25 cellular contexts compared by ENCODE assay signal in genomic region chr16:75078886-75079285, GRCh38. TPM values are rescaled to one million over a fixed set of nuclear protein-coding genes. Genes with fewer than 3 reads are reported as not detected.
A peak's percentile ranks its signal among the peaks of the same experiment; 100 is the strongest.
DNase-seq lines count a peak whose midpoint lies in the region; ATAC-seq and TF ChIP-seq lines count a peak whose summit lies in the region.
"Had no signal": no experiment of that assay in that cellular context is flagged by ENCODE, and none has a peak within 500 bp of the region (broad histone marks: within the 10 kb centered on the region; RNA-seq: fewer than 3 reads in every experiment).

No MANE protein-coding gene starts in this region.

- no peak for TF ChIP-seq CTCF in endodermal cell (conservative IDR thresholded peaks at IDR 0.05)

- H3K27me3 ChIP-seq in endodermal cell (ENCODE audit: control insufficient read depth, insufficient read depth, low read length, poor library complexity, severe bottlenecking), result no peaks in the 10 kb centered on the region
- H3K27me3 ChIP-seq in skeletal muscle tissue (ENCODE audit: control insufficient read depth in 3 of 3, insufficient read depth in 3 of 3, low read length in 3 of 3), result no peaks in the 10 kb centered on the region

- ATAC-seq in activated CD4-positive, alpha-beta T cell treated with anti-CD3 and anti-CD28 coated beads for 36 hours, result no peak
- ATAC-seq in T-helper 17 cell, result no peak
- no peak for ATAC-seq in GM18867 (IDR thresholded peaks at IDR 0.05; ENCODE audit: unreplicated experiment)
- ATAC-seq: HepG2 had no signal

- H3K27me3 Mint-ChIP-seq in activated CD4-positive, alpha-beta T cell treated with anti-CD3 and anti-CD28 coated beads for 36 hours, result no peaks in the 10 kb centered on the region
- H3K27me3 Mint-ChIP-seq in T-helper 17 cell (no peaks in the 10 kb centered on the region), endodermal cell (ENCODE audit: insufficient read depth) (no peaks in the 10 kb centered on the region)

- H3K36me3 ChIP-seq in endodermal cell (ENCODE audit: control insufficient read depth, insufficient read depth, low read length) (peaks cover 5% of the 10 kb centered on the region), skeletal muscle tissue (ENCODE audit: control insufficient read depth in 3 of 3, insufficient read depth in 3 of 3, low read length in 3 of 3) (peaks cover 0 to 3% (median 0%) of the 10 kb centered on the region in 3 donors)

- H3K27ac Mint-ChIP-seq in activated CD4-positive, alpha-beta T cell treated with anti-CD3 and anti-CD28 coated beads for 36 hours, result peak overlapping the region; percentile 47
- peak overlapping the region; percentile 97 for H3K27ac Mint-ChIP-seq in T-helper 17 cell
- H3K27ac Mint-ChIP-seq in endodermal cell, result peak overlapping the region; percentile 45
- H3K27ac Mint-ChIP-seq: HFFc6 had no signal

- CTCF ChIA-PET in activated CD4-positive, alpha-beta T cell treated with anti-CD3 and anti-CD28 coated beads for 36 hours (lab: Charles Lee), result no interaction called here

- H3K9ac ChIP-seq in endodermal cell (ENCODE audit: extremely low read depth, low read length, poor library complexity, severe bottlenecking) (no peak overlapping the region), skeletal muscle tissue (ENCODE audit: low read depth in 1 of 3, low read length in 3 of 3) (no peak overlapping the region)

- no peaks in the 10 kb centered on the region for H3K9me3 ChIP-seq in T-helper 17 cell (ENCODE audit: control insufficient read depth, low read length, poor library complexity, severe bottlenecking)
- no peaks in the 10 kb centered on the region for H3K9me3 ChIP-seq in endodermal cell (ENCODE audit: control insufficient read depth, low read length)
- no peaks in the 10 kb centered on the region for H3K9me3 ChIP-seq in skeletal muscle tissue (ENCODE audit: control insufficient read depth in 3 of 3, low read length in 3 of 3)

- H3K4me3 Mint-ChIP-seq in activated CD4-positive, alpha-beta T cell treated with anti-CD3 and anti-CD28 coated beads for 36 hours, result no peak overlapping the region
- H3K4me3 Mint-ChIP-seq in T-helper 17 cell (no peak overlapping the region), endodermal cell (no peak overlapping the region)
- H3K4me3 Mint-ChIP-seq: HFFc6 had no signal

- DNase-seq in activated CD4-positive, alpha-beta T cell treated with anti-CD3 and anti-CD28 coated beads for 36 hours, result no peak
- DNase-seq in activated CD4-positive, alpha-beta T cell treated with anti-CD3 and anti-CD28 coated beads for 48 hours, result no peak
- DNase-seq in T-helper 17 cell, result no peak
- no peak for DNase-seq in endodermal cell
- no peak for DNase-seq in NCI-H1105 (lab: John Stamatoyannopoulos, UW)
- DNase-seq in Kasumi-1 (lab: John Stamatoyannopoulos, UW), result no peak
- DNase-seq: ACHN; C1 segment of cervical spinal cord; DMS53; H7; HFFc6; KBM-7; NCI-H1092 treated with DMSO at 0.1 percent for 48 hours; NCI-H146; NCI-H2029 treated with DMSO at 0.1 percent for 48 hours; NCI-H226; NCI-H510A treated with DMSO at 0.1 percent for 48 hours; NCI-H774; NK-92 treated with Interleukin-12 subunit alpha and Interleukin-12 subunit beta, amount 100 ng/mL, for 24 hours; SHP77 treated with DMSO at 0.1 percent for 48 hours had no signal

- peaks cover 12% of the 10 kb centered on the region for H3K36me3 Mint-ChIP-seq in activated CD4-positive, alpha-beta T cell treated with anti-CD3 and anti-CD28 coated beads for 36 hours (ENCODE audit: low read depth)
- peaks cover 2% of the 10 kb centered on the region for H3K36me3 Mint-ChIP-seq in T-helper 17 cell (ENCODE audit: low read depth)
- peaks cover 12% of the 10 kb centered on the region for H3K36me3 Mint-ChIP-seq in endodermal cell (ENCODE audit: low read depth)

- H3K4me1 ChIP-seq in endodermal cell (ENCODE audit: control insufficient read depth, insufficient read depth, low read length) (peaks cover 4% of the 10 kb centered on the region), skeletal muscle tissue (ENCODE audit: control insufficient read depth in 3 of 3, insufficient read depth in 3 of 3, low read length in 3 of 3) (peaks cover 30 to 58% (median 51%) of the 10 kb centered on the region in 3 donors)

- no peaks in the 10 kb centered on the region for H3K9me3 Mint-ChIP-seq in activated CD4-positive, alpha-beta T cell treated with anti-CD3 and anti-CD28 coated beads for 36 hours (ENCODE audit: low read depth)
- no peaks in the 10 kb centered on the region for H3K9me3 Mint-ChIP-seq in endodermal cell
- H3K9me3 Mint-ChIP-seq: HFFc6 had no signal

- intact Hi-C loops in activated CD4-positive, alpha-beta T cell treated with anti-CD3 and anti-CD28 coated beads for 36 hours (cut with DNase I, micrococcal nuclease), result no loop called here

- H3K4me3 ChIP-seq in endodermal cell (ENCODE audit: low read length), result no peak overlapping the region
- H3K4me3 ChIP-seq in skeletal muscle tissue (ENCODE audit: low read length in 3 of 3), result no peak overlapping the region

- POLR2A ChIA-PET in activated CD4-positive, alpha-beta T cell treated with anti-CD3 and anti-CD28 coated beads for 36 hours (lab: Charles Lee), result no interaction called here

- WGBS in endodermal cell (ENCODE audit: insufficient coverage in 1 of 2, insufficient read length in 1 of 2), 2 experiments, result 97 to 98% methylated on average over 7 to 8 of the region's 8 CpGs

- H3K27ac ChIP-seq in endodermal cell (ENCODE audit: low read depth, low read length) (no peak overlapping the region), skeletal muscle tissue (ENCODE audit: low read depth, low read length) (peak overlapping the region; percentile 13)
- H3K27ac ChIP-seq: 22Rv1, RWPE1 had no signal

- H3K4me1 Mint-ChIP-seq in activated CD4-positive, alpha-beta T cell treated with anti-CD3 and anti-CD28 coated beads for 36 hours, result peaks cover 46% of the 10 kb centered on the region
- H3K4me1 Mint-ChIP-seq in T-helper 17 cell (peaks cover 47% of the 10 kb centered on the region), endodermal cell (peaks cover 2% of the 10 kb centered on the region)

RNA-seq across cellular contexts. Expression of gene LDHD, which starts 37.7 kb away (rescaled TPM):
- total RNA-seq in activated CD4-positive, alpha-beta T cell treated with anti-CD3 and anti-CD28 coated beads for 36 hours, result under 1 TPM in 1 of 2 experiments, not detected in 1; 0.21 TPM
- total RNA-seq in T-helper 17 cell (under 1 TPM in 1 of 2 donors, not detected in 1; 0.62 TPM), endodermal cell (1 to 10 TPM; 1.4 to 4.3 TPM), skeletal muscle tissue (6.3 TPM)
- 1.3 TPM for polyA plus RNA-seq in endodermal cell (2013, experiment 1 of 2)
- 0.70 TPM for polyA plus RNA-seq in endodermal cell (2013, experiment 2 of 2)

Comparison
In these comparisons a context has a peak if more than half of its experiments do, and no peak if none do; other contexts are left out.
1. H3K27ac Mint-ChIP-seq: peak in every context shown above with its lines; median percentile 97 in T-helper 17 cell; 47 in activated CD4-positive, alpha-beta T cell treated with anti-CD3 and anti-CD28 coated beads for 36 hours; 45 in endodermal cell.